ENCODE assay signal across 8 cellular contexts in genomic region chr11:119481021-119481666, GRCh38. TPM values are rescaled to one million over a fixed set of nuclear protein-coding genes. Genes with fewer than 3 reads are reported as not detected.
DNase-seq lines count a peak whose midpoint lies in the region; ATAC-seq, FAIRE-seq and TF ChIP-seq lines count a peak whose summit lies in the region.

No MANE protein-coding gene starts in this region.

- peak; percentile 97 for TF ChIP-seq RAD21 in HepG2 (CRISPR knock-in tag; IDR thresholded peaks at IDR 0.05)

- H3K9me3 Mint-ChIP-seq in activated CD4-positive, alpha-beta T cell treated with anti-CD3 and anti-CD28 coated beads, Interleukin-2, amount 10 ng/mL, durations not matched to agents 7 days and 5 days, result no peaks in the 10 kb centered on the region

- DNase-seq in EL (peak; percentile 84), NCI-H460 (ENCODE audit: extremely low read depth, low read depth) (peak; percentile 93), dedifferentiated amniotic fluid mesenchymal stem cell (ENCODE audit: extremely low spot score) (peak; percentile 93), HepG2 (ENCODE audit: low spot score) (peak; percentile 99)
- peak; percentile 67 for DNase-seq in activated CD4-positive, alpha-beta T cell treated with anti-CD3 and anti-CD28 coated beads, Interleukin-2, amount 10 ng/mL, durations not matched to agents 7 days and 5 days
- DNase-seq in stimulated activated CD4-positive, alpha-beta T cell treated with anti-CD3 and anti-CD28 coated beads, Interleukin-4, amount 100 ng/mL, for 48 hours (ENCODE audit: low read depth in 2 of 2), result peak; percentile 62 to 86

- H3K36me3 ChIP-seq in HepG2 (replicated peaks in 1 of 2; ENCODE audit: control insufficient read depth in 1 of 2, insufficient read depth in 2 of 2, low read length in 2 of 2), result no peaks in the 10 kb centered on the region; a peak in 1 of 5 replicates

- in situ Hi-C loops in HepG2 (cut with HindIII; ENCODE audit: extremely low pct_ligation_motif_present, low pct_unique_long_range_greater_than_20kb), result loop anchor here (5.0 to 10.0 kb wide), 3 partner anchors 51 to 624 kb away; no protein-coding TSS in a partner anchor

- peak; percentile 99 for TF ChIP-seq CTCF in HepG2 (CRISPR knock-in tag; IDR thresholded peaks at IDR 0.05)

- H3K4me3 ChIP-seq in HepG2 (replicated peaks in 1 of 3; ENCODE audit: insufficient read depth in 1 of 3, low read depth in 2 of 3, low read length in 3 of 3), result peak overlapping the region in 1 of 3 experiments; percentile 44; a peak in 1 of 6 replicates

- H3K27me3 ChIP-seq in HepG2 (ENCODE audit: control insufficient read depth in 1 of 2, insufficient read depth in 2 of 2, low read length in 2 of 2), result peaks cover 9 to 18% of the 10 kb centered on the region in 2 experiments; a peak in 4 of 5 replicates

- H3K79me2 ChIP-seq in HepG2 (ENCODE audit: insufficient read depth, low read length), result no peaks in the 10 kb centered on the region

- 1% methylated on average over 26 of the region's 31 CpGs for WGBS in HepG2 (ENCODE audit: low lambda C conversion rate)

- H3K4me1 ChIP-seq in HepG2 (ENCODE audit: insufficient read depth, low read length), result peaks cover 41% of the 10 kb centered on the region

- H3K4me3 Mint-ChIP-seq in activated CD4-positive, alpha-beta T cell treated with anti-CD3 and anti-CD28 coated beads, Interleukin-2, amount 10 ng/mL, durations not matched to agents 7 days and 5 days, result no peak overlapping the region

- intact Hi-C loops in HepG2 (cut with micrococcal nuclease; ENCODE audit: unreplicated experiment), result loop anchor here (1.0 to 10.0 kb wide), 3 partner anchors 53 to 627 kb away; no protein-coding TSS in a partner anchor

- H2AFZ ChIP-seq in HepG2 (ENCODE audit: low read length), result no peak overlapping the region

- H3K27ac Mint-ChIP-seq in activated CD4-positive, alpha-beta T cell treated with anti-CD3 and anti-CD28 coated beads, Interleukin-2, amount 10 ng/mL, durations not matched to agents 7 days and 5 days, result no peak overlapping the region

- no peaks in the 10 kb centered on the region for H3K27me3 Mint-ChIP-seq in activated CD4-positive, alpha-beta T cell treated with anti-CD3 and anti-CD28 coated beads, Interleukin-2, amount 10 ng/mL, durations not matched to agents 7 days and 5 days

- peak; percentile 67 for ATAC-seq in HG03108 (IDR thresholded peaks at IDR 0.05; ENCODE audit: unreplicated experiment)
- ATAC-seq in HepG2, result peak; percentile 96
- no peak for ATAC-seq in GM18517 (IDR thresholded peaks at IDR 0.05; ENCODE audit: unreplicated experiment)

- peak overlapping the region; percentile 16; the same call in 1 of the 2 replicates for H3K9ac ChIP-seq in HepG2 (ENCODE audit: insufficient read depth, low read depth, low read length)

- peaks cover 17% of the 10 kb centered on the region; the same call in 1 of the 2 replicates for H4K20me1 ChIP-seq in HepG2 (ENCODE audit: insufficient read depth, low read length)

- peak overlapping the region; percentile 51 for H3K4me2 ChIP-seq in HepG2 (ENCODE audit: low read depth, low read length)

- no peak for TF ChIP-seq POLR2A in HepG2 (IDR thresholded peaks at IDR 0.05; ENCODE audit: insufficient read depth in 1 of 2, low read depth in 2 of 2, low read length in 2 of 2)

- no peaks in the 10 kb centered on the region for H3K9me3 ChIP-seq in HepG2 (ENCODE audit: low read length)

- H3K36me3 Mint-ChIP-seq in activated CD4-positive, alpha-beta T cell treated with anti-CD3 and anti-CD28 coated beads, Interleukin-2, amount 10 ng/mL, durations not matched to agents 7 days and 5 days (ENCODE audit: low read depth), result no peaks in the 10 kb centered on the region

- no TSS peak for BruUV-seq in HepG2 (replicated peaks; lab: Mats Ljungman, UMichigan)

- peak; percentile 99 for FAIRE-seq in HepG2 (lab: Jason Lieb, UNC)

- CTCF ChIA-PET in activated CD4-positive, alpha-beta T cell treated with anti-CD3 and anti-CD28 coated beads, Interleukin-2, amount 10 ng/mL, durations not matched to agents 7 days and 5 days (lab: Charles Lee), result interaction anchor here (1.0 to 1.2 kb wide), 3 partner anchors 15 to 125 kb away, joined by 3 read pairs; no protein-coding TSS in a partner anchor
- CTCF ChIA-PET in HepG2 (lab: Yijun Ruan, JAX; ENCODE audit: low intra/inter-chr PET ratio, low total read pairs), result interaction anchor here (1.1 to 3.0 kb wide), 4 partner anchors 49 to 248 kb away, joined by 3 to 48 read pairs (median 4); partner anchors contain the start of gene NECTIN1

- POLR2A ChIA-PET in activated CD4-positive, alpha-beta T cell treated with anti-CD3 and anti-CD28 coated beads, Interleukin-2, amount 10 ng/mL, durations not matched to agents 7 days and 5 days (lab: Charles Lee), result no interaction called here
- POLR2A ChIA-PET in HepG2 (lab: Yijun Ruan, JAX), result no interaction called here

- no peaks in the 10 kb centered on the region for H3K4me1 Mint-ChIP-seq in activated CD4-positive, alpha-beta T cell treated with anti-CD3 and anti-CD28 coated beads, Interleukin-2, amount 10 ng/mL, durations not matched to agents 7 days and 5 days

- no peak overlapping the region for H3K27ac ChIP-seq in HepG2 (ENCODE audit: extremely low read length, insufficient read depth, low read length)

- peak; percentile 49 to 72; a peak in 2 of 4 replicates for TF ChIP-seq EP300 in HepG2 (IDR thresholded peaks at IDR 0.05; ENCODE audit: low read depth in 2 of 2, low read length in 2 of 2)
- peak; percentile 43; the same call in 1 of the 2 replicates for TF ChIP-seq EP300 in HepG2 (CRISPR knock-in tag; IDR thresholded peaks at IDR 0.05; ENCODE audit: borderline replicate concordance)

TF ChIP-seq in HepG2, 621 proteins besides CTCF, POLR2A, EP300 and RAD21 (continues in another document):
- TF ChIP-seq HBP1 (CRISPR knock-in tag; IDR thresholded peaks at IDR 0.05; ENCODE audit: low read depth) (no peak), ZNF543 (CRISPR knock-in tag; IDR thresholded peaks at IDR 0.05) (peak; percentile 72; the same call in 1 of the 2 replicates), BCLAF1 (IDR thresholded peaks at IDR 0.05) (no peak), ZNF232 (CRISPR knock-in tag; IDR thresholded peaks at IDR 0.05; ENCODE audit: borderline replicate concordance) (no peak)

RNA-seq across cellular contexts. Expression of gene THY1, which starts 58.2 kb away (rescaled TPM):
- not detected in 2 replicates for total RNA-seq in NCI-H460 (2014; rRNA removed; shearing (Covaris generic))
- not detected in 2 replicates for polyA plus RNA-seq in NCI-H460 (2014; cell fraction: nucleus; rRNA removed)
- under 1 TPM in 1 of 2 experiments, not detected in 1; 0.15 TPM for total RNA-seq in activated CD4-positive, alpha-beta T cell treated with anti-CD3 and anti-CD28 coated beads, Interleukin-2, amount 10 ng/mL, durations not matched to agents 7 days and 5 days
- not detected in 2 replicates for total RNA-seq in HepG2 (2016; rRNA removed; fragmentation: Illumina TruSeq; extraction: Trizol)
- total RNA-seq in HepG2 (2016; cell fraction: cytosol; rRNA removed; fragmentation: Illumina TruSeq; extraction: Trizol; ENCODE audit: low read depth), result not detected in 2 replicates
- total RNA-seq in HepG2 (2016; cell fraction: insoluble cytoplasmic fraction; rRNA removed; fragmentation: Illumina TruSeq; extraction: Trizol), result not detected in 2 replicates
- total RNA-seq in HepG2 (2016; cell fraction: membrane; rRNA removed; fragmentation: Illumina TruSeq; extraction: Trizol), result not detected in 2 replicates
- total RNA-seq in HepG2 (2016; cell fraction: nucleus; rRNA removed; fragmentation: Illumina TruSeq; extraction: Trizol), result not detected in 2 replicates
- polyA plus RNA-seq in HepG2 (2011; rRNA removed), result not detected in 2 replicates
- polyA plus RNA-seq in HepG2 (2011; cell fraction: cytosol; rRNA removed), result not detected in 2 replicates
- polyA plus RNA-seq in HepG2 (2011; cell fraction: nucleus; rRNA removed), result not detected in 2 replicates
- polyA plus RNA-seq in HepG2 (2012), result not detected in 2 replicates
- polyA plus RNA-seq in HepG2 (2016; cell fraction: cytosol; fragmentation: Illumina TruSeq; extraction: Trizol; ENCODE audit: low read depth), result not detected in 2 replicates
- polyA plus RNA-seq in HepG2 (2016; cell fraction: insoluble cytoplasmic fraction; fragmentation: Illumina TruSeq; extraction: Trizol; ENCODE audit: low read depth), result not detected in 2 replicates
- not detected in 2 replicates for polyA plus RNA-seq in HepG2 (2016; cell fraction: membrane; fragmentation: Illumina TruSeq; extraction: Trizol; ENCODE audit: low read depth)
- polyA plus RNA-seq in HepG2 (2016; cell fraction: nucleus; fragmentation: Illumina TruSeq; extraction: Trizol; ENCODE audit: insufficient read depth, low read depth), result not detected in 2 replicates
- 0.28 TPM in 1 of 2 replicates, not detected in the other for polyA minus RNA-seq in HepG2 (2011; rRNA and poly(A)+ RNA removed; ENCODE audit: low replicate concordance)
- not detected in 2 replicates for polyA minus RNA-seq in HepG2 (2011; cell fraction: cytosol; rRNA and poly(A)+ RNA removed)
- polyA minus RNA-seq in HepG2 (2011; cell fraction: nucleus; rRNA and poly(A)+ RNA removed), result not detected in 2 replicates
